ENCODE assay signal across 1 cellular context in the genomic region with DNA sequence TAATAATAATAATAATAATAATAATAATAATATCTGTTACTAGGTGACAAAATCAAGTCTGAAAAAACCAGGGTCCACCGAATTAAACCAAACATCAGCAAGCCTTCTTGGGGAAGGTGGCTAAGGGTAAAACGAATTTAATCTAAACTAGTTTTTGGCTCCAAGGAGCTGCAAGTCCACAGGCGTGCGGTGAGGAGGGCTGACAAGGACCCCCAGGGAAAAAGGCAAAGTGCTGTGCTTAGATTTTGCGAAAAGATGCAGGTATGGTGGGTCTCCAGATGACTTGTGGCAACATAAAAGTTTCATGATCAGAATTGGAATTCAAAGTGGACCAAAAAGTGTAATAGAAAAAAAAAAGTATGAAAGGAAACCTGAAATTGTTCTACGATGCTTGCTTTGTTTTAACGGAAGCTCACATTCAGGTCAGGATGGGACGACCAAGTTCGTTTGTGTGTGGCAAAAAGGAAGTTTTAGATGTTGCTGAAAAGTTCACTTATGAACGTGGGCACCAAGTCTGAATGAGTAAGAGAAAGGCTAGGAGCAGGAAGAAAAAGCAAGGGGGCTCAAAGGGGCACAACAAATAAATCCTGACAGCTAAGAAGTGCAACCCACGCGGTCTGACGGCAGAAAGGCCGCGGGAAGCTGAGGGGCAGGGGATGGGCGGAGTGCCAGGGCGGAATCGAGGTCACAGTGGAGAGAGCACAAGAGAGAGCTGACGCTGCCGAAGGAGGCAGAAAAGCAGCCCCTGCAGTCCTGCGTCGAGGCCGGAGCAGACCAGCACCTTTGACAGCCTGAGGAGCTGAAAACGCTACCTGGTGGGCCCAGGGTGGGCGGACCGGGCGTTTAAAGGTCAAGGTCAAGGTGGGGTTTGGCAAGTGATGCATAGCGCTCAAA.
TF ChIP-seq lines count a peak whose summit lies in the region.

No MANE protein-coding gene starts in this region.

TF ChIP-seq in HepG2, 621 proteins besides CTCF, POLR2A, EP300 and RAD21 (continued from another document and continues in another):
- no peak for TF ChIP-seq SETDB1 (CRISPR knock-in tag; IDR thresholded peaks at IDR 0.05; ENCODE audit: borderline replicate concordance)
- no peak for TF ChIP-seq ZNF160 (CRISPR knock-in tag; IDR thresholded peaks at IDR 0.05)
- no peak for TF ChIP-seq ATAD3A (CRISPR knock-in tag; IDR thresholded peaks at IDR 0.05)
- TF ChIP-seq JUN (CRISPR knock-in tag; IDR thresholded peaks at IDR 0.05): no peak
- no peak for TF ChIP-seq SALL2 (CRISPR knock-in tag; IDR thresholded peaks at IDR 0.05)
- TF ChIP-seq CSRNP1 (CRISPR knock-in tag; IDR thresholded peaks at IDR 0.05): no peak
- TF ChIP-seq POGZ (CRISPR knock-in tag; IDR thresholded peaks at IDR 0.05): no peak
- TF ChIP-seq ZNF850 (CRISPR knock-in tag; conservative IDR thresholded peaks at IDR 0.05): no peak
- TF ChIP-seq ZNF558 (CRISPR knock-in tag; IDR thresholded peaks at IDR 0.05; ENCODE audit: borderline replicate concordance): no peak
- peak; percentile 14; the same call in 1 of the 2 replicates for TF ChIP-seq MYC (CRISPR knock-in tag; IDR thresholded peaks at IDR 0.05; ENCODE audit: borderline replicate concordance)
- TF ChIP-seq NFIB (CRISPR knock-in tag; IDR thresholded peaks at IDR 0.05; ENCODE audit: borderline replicate concordance): no peak
- no peak for TF ChIP-seq ERF (CRISPR knock-in tag; IDR thresholded peaks at IDR 0.05)
- TF ChIP-seq KMT2B (CRISPR knock-in tag; IDR thresholded peaks at IDR 0.05): no peak
- no peak for TF ChIP-seq ZNF121 (CRISPR knock-in tag; IDR thresholded peaks at IDR 0.05)
- no peak for TF ChIP-seq KAT8 (CRISPR knock-in tag; IDR thresholded peaks at IDR 0.05)
- no peak for TF ChIP-seq ZNF292 (CRISPR knock-in tag; IDR thresholded peaks at IDR 0.05; ENCODE audit: borderline replicate concordance, low read depth)
- TF ChIP-seq ZNF234 (CRISPR knock-in tag; conservative IDR thresholded peaks at IDR 0.05): no peak
- TF ChIP-seq, protein P1, sequence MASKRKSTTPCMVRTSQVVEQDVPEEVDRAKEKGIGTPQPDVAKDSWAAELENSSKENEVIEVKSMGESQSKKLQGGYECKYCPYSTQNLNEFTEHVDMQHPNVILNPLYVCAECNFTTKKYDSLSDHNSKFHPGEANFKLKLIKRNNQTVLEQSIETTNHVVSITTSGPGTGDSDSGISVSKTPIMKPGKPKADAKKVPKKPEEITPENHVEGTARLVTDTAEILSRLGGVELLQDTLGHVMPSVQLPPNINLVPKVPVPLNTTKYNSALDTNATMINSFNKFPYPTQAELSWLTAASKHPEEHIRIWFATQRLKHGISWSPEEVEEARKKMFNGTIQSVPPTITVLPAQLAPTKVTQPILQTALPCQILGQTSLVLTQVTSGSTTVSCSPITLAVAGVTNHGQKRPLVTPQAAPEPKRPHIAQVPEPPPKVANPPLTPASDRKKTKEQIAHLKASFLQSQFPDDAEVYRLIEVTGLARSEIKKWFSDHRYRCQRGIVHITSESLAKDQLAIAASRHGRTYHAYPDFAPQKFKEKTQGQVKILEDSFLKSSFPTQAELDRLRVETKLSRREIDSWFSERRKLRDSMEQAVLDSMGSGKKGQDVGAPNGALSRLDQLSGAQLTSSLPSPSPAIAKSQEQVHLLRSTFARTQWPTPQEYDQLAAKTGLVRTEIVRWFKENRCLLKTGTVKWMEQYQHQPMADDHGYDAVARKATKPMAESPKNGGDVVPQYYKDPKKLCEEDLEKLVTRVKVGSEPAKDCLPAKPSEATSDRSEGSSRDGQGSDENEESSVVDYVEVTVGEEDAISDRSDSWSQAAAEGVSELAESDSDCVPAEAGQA (IDR thresholded peaks at IDR 0.05; ENCODE audit: low read depth): no peak
- TF ChIP-seq, protein P1 (CRISPR knock-in tag; IDR thresholded peaks at IDR 0.05; ENCODE audit: borderline replicate concordance): no peak
- TF ChIP-seq HMGA1 (CRISPR knock-in tag; conservative IDR thresholded peaks at IDR 0.05): no peak
- TF ChIP-seq YEATS4 (CRISPR knock-in tag; IDR thresholded peaks at IDR 0.05; ENCODE audit: borderline replicate concordance): no peak
- TF ChIP-seq ZC3H4 (CRISPR knock-in tag; IDR thresholded peaks at IDR 0.05; ENCODE audit: borderline replicate concordance): no peak
- TF ChIP-seq FLYWCH1 (CRISPR knock-in tag; IDR thresholded peaks at IDR 0.05): no peak
- TF ChIP-seq ZNF446 (CRISPR knock-in tag; IDR thresholded peaks at IDR 0.05): no peak
- TF ChIP-seq, protein P2, sequence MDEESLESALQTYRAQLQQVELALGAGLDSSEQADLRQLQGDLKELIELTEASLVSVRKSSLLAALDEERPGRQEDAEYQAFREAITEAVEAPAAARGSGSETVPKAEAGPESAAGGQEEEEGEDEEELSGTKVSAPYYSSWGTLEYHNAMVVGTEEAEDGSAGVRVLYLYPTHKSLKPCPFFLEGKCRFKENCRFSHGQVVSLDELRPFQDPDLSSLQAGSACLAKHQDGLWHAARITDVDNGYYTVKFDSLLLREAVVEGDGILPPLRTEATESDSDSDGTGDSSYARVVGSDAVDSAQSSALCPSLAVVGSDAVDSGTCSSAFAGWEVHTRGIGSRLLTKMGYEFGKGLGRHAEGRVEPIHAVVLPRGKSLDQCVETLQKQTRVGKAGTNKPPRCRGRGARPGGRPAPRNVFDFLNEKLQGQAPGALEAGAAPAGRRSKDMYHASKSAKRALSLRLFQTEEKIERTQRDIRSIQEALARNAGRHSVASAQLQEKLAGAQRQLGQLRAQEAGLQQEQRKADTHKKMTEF (CRISPR knock-in tag; IDR thresholded peaks at IDR 0.05): no peak
- no peak for TF ChIP-seq GPBP1L1 (CRISPR knock-in tag; IDR thresholded peaks at IDR 0.05)
- no peak for TF ChIP-seq KDM1A (CRISPR knock-in tag; IDR thresholded peaks at IDR 0.05)
- TF ChIP-seq RBM22 (optimal IDR thresholded peaks at IDR 0.05; ENCODE audit: low read length): no peak
- no peak for TF ChIP-seq NPAS2 (CRISPR knock-in tag; IDR thresholded peaks at IDR 0.05; ENCODE audit: borderline replicate concordance)
- no peak for TF ChIP-seq NFRKB (IDR thresholded peaks at IDR 0.05)
- no peak for TF ChIP-seq KIAA2018 (CRISPR knock-in tag; IDR thresholded peaks at IDR 0.05; ENCODE audit: borderline replicate concordance)
- TF ChIP-seq ARNT (IDR thresholded peaks at IDR 0.05): no peak
- no peak for TF ChIP-seq TSC22D2 (CRISPR knock-in tag; IDR thresholded peaks at IDR 0.05; ENCODE audit: borderline replicate concordance)
- no peak for TF ChIP-seq THAP7 (CRISPR knock-in tag; IDR thresholded peaks at IDR 0.05)
- TF ChIP-seq, protein P3, sequence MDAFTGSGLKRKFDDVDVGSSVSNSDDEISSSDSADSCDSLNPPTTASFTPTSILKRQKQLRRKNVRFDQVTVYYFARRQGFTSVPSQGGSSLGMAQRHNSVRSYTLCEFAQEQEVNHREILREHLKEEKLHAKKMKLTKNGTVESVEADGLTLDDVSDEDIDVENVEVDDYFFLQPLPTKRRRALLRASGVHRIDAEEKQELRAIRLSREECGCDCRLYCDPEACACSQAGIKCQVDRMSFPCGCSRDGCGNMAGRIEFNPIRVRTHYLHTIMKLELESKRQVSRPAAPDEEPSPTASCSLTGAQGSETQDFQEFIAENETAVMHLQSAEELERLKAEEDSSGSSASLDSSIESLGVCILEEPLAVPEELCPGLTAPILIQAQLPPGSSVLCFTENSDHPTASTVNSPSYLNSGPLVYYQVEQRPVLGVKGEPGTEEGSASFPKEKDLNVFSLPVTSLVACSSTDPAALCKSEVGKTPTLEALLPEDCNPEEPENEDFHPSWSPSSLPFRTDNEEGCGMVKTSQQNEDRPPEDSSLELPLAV (CRISPR knock-in tag; conservative IDR thresholded peaks at IDR 0.05; ENCODE audit: low read depth): no peak
- no peak for TF ChIP-seq ZNF546 (CRISPR knock-in tag; conservative IDR thresholded peaks at IDR 0.05)
- TF ChIP-seq GTF2F1 (IDR thresholded peaks at IDR 0.05; ENCODE audit: low read length): no peak
- peak; percentile 81; the same call in 1 of the 2 replicates for TF ChIP-seq ZNF441 (CRISPR knock-in tag; IDR thresholded peaks at IDR 0.05; ENCODE audit: borderline replicate concordance)
